19 cellular contexts compared by ENCODE assay signal in the genomic region with DNA sequence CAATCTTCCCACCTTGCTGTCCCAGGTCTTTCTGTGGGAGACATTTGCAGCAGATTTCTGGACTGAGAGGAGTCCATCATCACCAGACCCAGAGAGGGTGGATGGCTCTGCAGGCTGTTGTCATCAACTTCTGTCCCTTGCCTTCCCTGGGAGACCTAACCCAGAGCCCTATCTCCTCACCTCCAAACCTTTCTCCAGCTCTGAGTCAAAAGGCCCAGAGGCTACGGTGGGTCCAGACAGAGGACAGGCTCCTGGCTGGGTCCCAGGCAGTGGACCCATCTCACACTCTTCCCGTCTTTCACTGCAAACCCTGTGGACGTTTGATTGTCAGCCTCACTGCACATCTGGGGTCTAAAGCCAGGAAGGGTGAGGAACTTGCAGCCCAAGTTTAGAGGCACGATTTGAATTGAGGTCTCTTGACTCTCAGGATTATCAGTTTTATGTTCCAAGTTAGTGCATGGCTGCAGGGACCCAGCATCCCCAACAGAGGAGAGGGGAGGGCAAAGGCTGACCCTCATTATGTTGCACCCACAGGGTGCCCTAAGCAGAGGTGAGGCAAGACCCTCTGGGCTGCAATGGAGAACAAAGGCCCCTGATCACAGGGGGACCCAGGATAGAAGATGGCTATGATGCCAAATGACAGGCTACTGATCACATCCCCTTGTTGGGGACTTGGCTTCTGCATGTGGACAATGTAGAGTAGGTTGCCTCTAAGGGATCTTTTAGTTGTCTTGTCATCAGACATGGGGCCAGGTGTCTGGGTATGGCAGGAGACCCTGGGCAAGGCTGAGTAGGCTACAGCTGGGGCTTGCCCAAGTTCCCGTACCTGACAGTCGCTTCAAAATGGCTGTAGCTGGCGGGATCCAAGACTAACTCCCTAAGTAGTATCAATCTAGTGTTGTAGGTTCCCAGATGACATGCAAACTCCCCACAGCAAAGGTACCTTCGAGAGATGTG. TPM values are rescaled to one million over a fixed set of nuclear protein-coding genes. Genes with fewer than 3 reads are reported as not detected.
DNase-seq lines count a peak whose midpoint lies in the region; ATAC-seq and TF ChIP-seq lines count a peak whose summit lies in the region.
"Had no signal": no experiment of that assay in that cellular context is flagged by ENCODE, and none has a peak within 500 bp of the region (broad histone marks: within the 10 kb centered on the region; RNA-seq: fewer than 3 reads in every experiment).

No MANE protein-coding gene starts in this region.

- 69 to 76% (median 71%) methylated on average over 8 of the region's 8 CpGs for WGBS in psoas muscle, 3 donors

- H3K36me3 Mint-ChIP-seq in activated naive CD4-positive, alpha-beta T cell treated with anti-CD3 and anti-CD28 coated beads, Interleukin-2, amount 50 U/mL, for 72 hours, result no peaks in the 10 kb centered on the region
- H3K36me3 Mint-ChIP-seq: activated CD8-positive, alpha-beta memory T cell treated with anti-CD3 and anti-CD28 coated beads, Interleukin-2, amount 10 ng/mL, durations not matched to agents 7 days and 5 days; CD8-positive, alpha-beta memory T cell; naive B cell had no signal

- TF ChIP-seq CTCF in psoas muscle (IDR thresholded peaks at IDR 0.05), result no peak

- H3K27me3 ChIP-seq in psoas muscle (ENCODE audit: insufficient read depth in 3 of 3, low read length in 2 of 3), result peaks cover 0 to 56% (median 30%) of the 10 kb centered on the region in 3 donors
- H3K27me3 ChIP-seq in effector memory CD4-positive, alpha-beta T cell (replicated peaks; ENCODE audit: control insufficient read depth, insufficient read depth, low read length, poor library complexity, severe bottlenecking), result peaks cover 42% of the 10 kb centered on the region

- H3K9me3 Mint-ChIP-seq in activated naive CD4-positive, alpha-beta T cell treated with anti-CD3 and anti-CD28 coated beads, Interleukin-2, amount 50 U/mL, for 72 hours, result no peaks in the 10 kb centered on the region
- H3K9me3 Mint-ChIP-seq: activated CD4-positive, alpha-beta T cell treated with anti-CD3 and anti-CD28 coated beads, Interleukin-2, amount 10 ng/mL, durations not matched to agents 7 days and 5 days; CD8-positive, alpha-beta memory T cell; naive B cell had no signal

- intact Hi-C loops in psoas muscle (cut with DNase I), result loop anchor here (1.0 to 10.0 kb wide), 5 partner anchors 301 to 457 kb away; a partner anchor contains a TSS

- H3K27ac ChIP-seq in psoas muscle, result no peak overlapping the region
- H3K27ac ChIP-seq in effector memory CD4-positive, alpha-beta T cell (ENCODE audit: insufficient read depth, low read length, poor library complexity, severe bottlenecking), result no peak overlapping the region
- H3K27ac ChIP-seq: breast epithelium, foreskin keratinocyte, WERI-Rb-1 had no signal

- H3K36me3 ChIP-seq in psoas muscle (ENCODE audit: insufficient read depth in 1 of 2, low read depth in 1 of 2), result no peaks in the 10 kb centered on the region
- no peaks in the 10 kb centered on the region for H3K36me3 ChIP-seq in effector memory CD4-positive, alpha-beta T cell (ENCODE audit: control insufficient read depth, insufficient read depth, low read length)
- H3K36me3 ChIP-seq: breast epithelium, WERI-Rb-1 had no signal

- no peak overlapping the region for H3K27ac Mint-ChIP-seq in activated naive CD4-positive, alpha-beta T cell treated with anti-CD3 and anti-CD28 coated beads, Interleukin-2, amount 50 U/mL, for 72 hours
- H3K27ac Mint-ChIP-seq: activated CD4-positive, alpha-beta T cell treated with anti-CD3 and anti-CD28 coated beads, Interleukin-2, amount 10 ng/mL, durations not matched to agents 7 days and 5 days; activated CD8-positive, alpha-beta memory T cell treated with anti-CD3 and anti-CD28 coated beads, Interleukin-2, amount 10 ng/mL, durations not matched to agents 7 days and 5 days; CD8-positive, alpha-beta memory T cell had no signal

- DNase-seq in activated naive CD4-positive, alpha-beta T cell treated with anti-CD3 and anti-CD28 coated beads, Interleukin-2, amount 50 U/mL, for 72 hours (ENCODE audit: low spot score in 2 of 2), result no peak
- no peak for DNase-seq in activated naive CD4-positive, alpha-beta T cell treated with Interleukin-2 at 50 U/mL for 16 hours
- DNase-seq in ecto neural progenitor cell (ENCODE audit: low spot score) (peak; percentile 41), psoas muscle (no peak), NCI-H1417 (lab: John Stamatoyannopoulos, UW) (no peak)
- no peak for DNase-seq in effector CD8-positive, alpha-beta T cell (lab: John Stamatoyannopoulos, UW)
- DNase-seq in effector memory CD4-positive, alpha-beta T cell, result no peak
- DNase-seq: DMS 273 treated with DMSO at 0.1 percent for 48 hours had no signal

- peak; percentile 5 to 9 for ATAC-seq in activated naive CD4-positive, alpha-beta T cell treated with anti-CD3 and anti-CD28 coated beads, Interleukin-2, amount 50 U/mL, for 72 hours
- ATAC-seq in HG02759 (IDR thresholded peaks at IDR 0.05; ENCODE audit: unreplicated experiment) (peak; percentile 2), psoas muscle (peak in 3 of 4 donors; percentile 4 to 18 (median 5))

- peaks cover 4% of the 10 kb centered on the region for H3K4me1 ChIP-seq in psoas muscle
- H3K4me1 ChIP-seq in effector memory CD4-positive, alpha-beta T cell (ENCODE audit: control insufficient read depth, insufficient read depth, low read length, poor library complexity, severe bottlenecking), result peaks cover 20% of the 10 kb centered on the region
- H3K4me1 ChIP-seq: foreskin keratinocyte had no signal

- H3K9me3 ChIP-seq in psoas muscle, result no peaks in the 10 kb centered on the region
- H3K9me3 ChIP-seq in effector memory CD4-positive, alpha-beta T cell (ENCODE audit: control insufficient read depth, low read length), result no peaks in the 10 kb centered on the region
- H3K9me3 ChIP-seq: breast epithelium had no signal

- H3K4me3 ChIP-seq in psoas muscle, result no peak overlapping the region
- no peak overlapping the region for H3K4me3 ChIP-seq in effector memory CD4-positive, alpha-beta T cell (ENCODE audit: insufficient read depth, low read depth, low read length, poor library complexity, severe bottlenecking)
- H3K4me3 ChIP-seq: breast epithelium, GM12878 had no signal

RNA-seq across cellular contexts. Expression of a gene that starts 4.7 kb away (rescaled TPM):
- under 1 TPM in 1 of 2 donors, not detected in 1; 0.07 TPM for total RNA-seq in activated naive CD4-positive, alpha-beta T cell treated with anti-CD3 and anti-CD28 coated beads, Interleukin-2, amount 50 U/mL, for 72 hours
- under 1 TPM; 0.04 to 0.94 (median 0.17) TPM for total RNA-seq in psoas muscle
- polyA plus RNA-seq in psoas muscle, result under 1 TPM; 0.03 to 0.04 (median 0.04) TPM
- total RNA-seq: A673; activated CD4-positive, alpha-beta T cell treated with anti-CD3 and anti-CD28 coated beads, Interleukin-2, amount 10 ng/mL, durations not matched to agents 7 days and 5 days; activated CD8-positive, alpha-beta memory T cell treated with anti-CD3 and anti-CD28 coated beads, Interleukin-2, amount 10 ng/mL, durations not matched to agents 7 days and 5 days; CD8-positive, alpha-beta memory T cell; foreskin keratinocyte; LHCN-M2 had no signal
- polyA plus RNA-seq: foreskin keratinocyte had no signal

RNA-seq across cellular contexts. Expression of a gene that starts 11.4 kb away (rescaled TPM):
- total RNA-seq in activated naive CD4-positive, alpha-beta T cell treated with anti-CD3 and anti-CD28 coated beads, Interleukin-2, amount 50 U/mL, for 72 hours, result 1 to 10 TPM; 6.1 to 7.9 TPM
- 10 to 100 TPM in 3 of 4 donors, 1 to 10 TPM in 1; 9.2 to 12.1 (median 11.4) TPM for total RNA-seq in psoas muscle
- 10 to 100 TPM; 12.6 to 20.6 (median 13.2) TPM for polyA plus RNA-seq in psoas muscle
